In the genomic region with DNA sequence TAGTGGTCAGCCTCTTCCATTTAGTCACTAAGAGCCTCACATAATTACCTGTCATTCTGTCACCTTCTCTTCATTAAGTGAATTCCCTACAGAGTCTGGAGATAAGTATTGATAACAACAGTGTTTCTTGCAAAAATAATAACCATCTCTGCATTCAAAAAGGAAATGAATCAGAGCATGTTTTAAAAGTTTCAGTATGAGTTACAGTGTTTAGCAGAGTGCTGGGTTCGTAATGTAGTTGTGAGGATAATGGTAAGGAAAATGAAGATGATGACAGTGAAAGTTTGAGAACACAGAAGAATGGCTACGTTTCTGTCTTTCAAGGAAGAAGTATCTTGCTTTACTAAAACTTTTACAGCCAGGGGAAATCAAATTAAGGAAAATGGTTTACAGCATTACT, we compare ENCODE assay signal across 1 cellular context.
TF ChIP-seq lines count a peak whose summit lies in the region.

No MANE protein-coding gene starts in this region.

TF ChIP-seq in GM12878, 131 proteins besides CTCF, POLR2A, EP300 and RAD21 (continued from another document):
- TF ChIP-seq, protein P1, sequence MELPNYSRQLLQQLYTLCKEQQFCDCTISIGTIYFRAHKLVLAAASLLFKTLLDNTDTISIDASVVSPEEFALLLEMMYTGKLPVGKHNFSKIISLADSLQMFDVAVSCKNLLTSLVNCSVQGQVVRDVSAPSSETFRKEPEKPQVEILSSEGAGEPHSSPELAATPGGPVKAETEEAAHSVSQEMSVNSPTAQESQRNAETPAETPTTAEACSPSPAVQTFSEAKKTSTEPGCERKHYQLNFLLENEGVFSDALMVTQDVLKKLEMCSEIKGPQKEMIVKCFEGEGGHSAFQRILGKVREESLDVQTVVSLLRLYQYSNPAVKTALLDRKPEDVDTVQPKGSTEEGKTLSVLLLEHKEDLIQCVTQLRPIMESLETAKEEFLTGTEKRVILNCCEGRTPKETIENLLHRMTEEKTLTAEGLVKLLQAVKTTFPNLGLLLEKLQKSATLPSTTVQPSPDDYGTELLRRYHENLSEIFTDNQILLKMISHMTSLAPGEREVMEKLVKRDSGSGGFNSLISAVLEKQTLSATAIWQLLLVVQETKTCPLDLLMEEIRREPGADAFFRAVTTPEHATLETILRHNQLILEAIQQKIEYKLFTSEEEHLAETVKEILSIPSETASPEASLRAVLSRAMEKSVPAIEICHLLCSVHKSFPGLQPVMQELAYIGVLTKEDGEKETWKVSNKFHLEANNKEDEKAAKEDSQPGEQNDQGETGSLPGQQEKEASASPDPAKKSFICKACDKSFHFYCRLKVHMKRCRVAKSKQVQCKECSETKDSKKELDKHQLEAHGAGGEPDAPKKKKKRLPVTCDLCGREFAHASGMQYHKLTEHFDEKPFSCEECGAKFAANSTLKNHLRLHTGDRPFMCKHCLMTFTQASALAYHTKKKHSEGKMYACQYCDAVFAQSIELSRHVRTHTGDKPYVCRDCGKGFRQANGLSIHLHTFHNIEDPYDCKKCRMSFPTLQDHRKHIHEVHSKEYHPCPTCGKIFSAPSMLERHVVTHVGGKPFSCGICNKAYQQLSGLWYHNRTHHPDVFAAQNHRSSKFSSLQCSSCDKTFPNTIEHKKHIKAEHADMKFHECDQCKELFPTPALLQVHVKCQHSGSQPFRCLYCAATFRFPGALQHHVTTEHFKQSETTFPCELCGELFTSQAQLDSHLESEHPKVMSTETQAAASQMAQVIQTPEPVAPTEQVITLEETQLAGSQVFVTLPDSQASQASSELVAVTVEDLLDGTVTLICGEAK (IDR thresholded peaks at IDR 0.05; ENCODE audit: borderline replicate concordance) = no peak
- TF ChIP-seq JUND (IDR thresholded peaks at IDR 0.05; ENCODE audit: low read depth, low read length) (no peak), NRF1 (conservative IDR thresholded peaks at IDR 0.05; ENCODE audit: low read depth, low read length) (no peak), ZNF384 (IDR thresholded peaks at IDR 0.05; ENCODE audit: borderline replicate concordance, low read depth, low read length) (no peak), IKZF2 (IDR thresholded peaks at IDR 0.05) (no peak), STAT1 (conservative IDR thresholded peaks at IDR 0.05) (no peak)
- TF ChIP-seq, protein P2, sequence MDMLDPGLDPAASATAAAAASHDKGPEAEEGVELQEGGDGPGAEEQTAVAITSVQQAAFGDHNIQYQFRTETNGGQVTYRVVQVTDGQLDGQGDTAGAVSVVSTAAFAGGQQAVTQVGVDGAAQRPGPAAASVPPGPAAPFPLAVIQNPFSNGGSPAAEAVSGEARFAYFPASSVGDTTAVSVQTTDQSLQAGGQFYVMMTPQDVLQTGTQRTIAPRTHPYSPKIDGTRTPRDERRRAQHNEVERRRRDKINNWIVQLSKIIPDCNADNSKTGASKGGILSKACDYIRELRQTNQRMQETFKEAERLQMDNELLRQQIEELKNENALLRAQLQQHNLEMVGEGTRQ (IDR thresholded peaks at IDR 0.05; ENCODE audit: borderline replicate concordance, low read depth, low read length) = no peak
